Comparison of ENCODE assay signal across 13 cellular contexts in genomic region chr20:63967330-63968135, GRCh38. TPM values are rescaled to one million over a fixed set of nuclear protein-coding genes. Genes with fewer than 3 reads are reported as not detected.
A peak's percentile ranks its signal among the peaks of the same experiment; 100 is the strongest.
DNase-seq lines count a peak whose midpoint lies in the region; ATAC-seq and TF ChIP-seq lines count a peak whose summit lies in the region.
"Had no signal": no experiment of that assay in that cellular context is flagged by ENCODE, and none has a peak within 500 bp of the region (broad histone marks: within the 10 kb centered on the region; RNA-seq: fewer than 3 reads in every experiment).

No MANE protein-coding gene starts in this region.

- no peak overlapping the region for H2AK5ac ChIP-seq in neuronal stem cell (ENCODE audit: low read depth, low read length)

- H3K27me3 Mint-ChIP-seq in Caco-2 (ENCODE audit: insufficient read depth, unreplicated experiment), result peaks cover 3% of the 10 kb centered on the region
- peaks cover 6% of the 10 kb centered on the region for H3K27me3 Mint-ChIP-seq in glutamatergic neuron (ENCODE audit: unreplicated experiment)

- H3K9ac ChIP-seq in Loucy (ENCODE audit: low read depth, low read length, poor library complexity, severe bottlenecking) (peak overlapping the region; percentile 91), neuronal stem cell (ENCODE audit: low read depth, low read length, poor library complexity) (no peak overlapping the region)

- peaks cover 49% of the 10 kb centered on the region for H3K36me3 Mint-ChIP-seq in Caco-2 (ENCODE audit: insufficient read depth, unreplicated experiment)
- H3K36me3 Mint-ChIP-seq in glutamatergic neuron (ENCODE audit: unreplicated experiment), result no peaks in the 10 kb centered on the region

- peak overlapping the region; percentile 60 for H2BK5ac ChIP-seq in neuronal stem cell (ENCODE audit: low read length)

- CTCF ChIA-PET in Caco-2 (lab: Charles Lee), result interaction anchor here (0.9 kb wide), 1 partner anchor 71 kb away, joined by 3 read pairs; no protein-coding TSS in a partner anchor

- no TSS peak for BruUV-seq in Caco-2 (replicated peaks; lab: Mats Ljungman, UMichigan)

- peak overlapping the region; percentile 55 for H3K23ac ChIP-seq in neuronal stem cell (ENCODE audit: low read depth, low read length, poor library complexity)

- no peak overlapping the region for H3K27ac ChIP-seq in neuronal stem cell (replicated peaks; ENCODE audit: low read length)
- H3K27ac ChIP-seq: C4-2B, thoracic aorta had no signal

- H3K36me3 ChIP-seq in Caco-2 (ENCODE audit: control insufficient read depth, insufficient read depth, low read length) (peaks cover 24% of the 10 kb centered on the region), Loucy (ENCODE audit: insufficient read depth, low read length) (no peaks in the 10 kb centered on the region), neuronal stem cell (replicated peaks in 1 of 2; ENCODE audit: control insufficient read depth in 2 of 2, insufficient read depth in 2 of 2, low read length in 2 of 2) (peaks cover 42 to 48% of the 10 kb centered on the region in 2 donors)

- H2BK12ac ChIP-seq in neuronal stem cell (ENCODE audit: low read length), result no peak overlapping the region

- peaks cover 23% of the 10 kb centered on the region for H3K9me3 ChIP-seq in Caco-2
- H3K9me3 ChIP-seq in Loucy (ENCODE audit: insufficient read depth, low read depth, low read length), result no peaks in the 10 kb centered on the region
- peaks cover 0 to 31% of the 10 kb centered on the region in 2 donors for H3K9me3 ChIP-seq in neuronal stem cell (replicated peaks in 1 of 2; ENCODE audit: control insufficient read depth in 2 of 2, insufficient read depth in 1 of 2, low read depth in 1 of 2, low read length in 2 of 2)
- H3K9me3 ChIP-seq: body of pancreas, thoracic aorta had no signal

- H3K14ac ChIP-seq in neuronal stem cell (ENCODE audit: low read length), result no peak overlapping the region

- no peak overlapping the region for H3K18ac ChIP-seq in neuronal stem cell (ENCODE audit: low read length)

- ATAC-seq in GM19467 (IDR thresholded peaks at IDR 0.05; ENCODE audit: unreplicated experiment) (no peak), HG03135 (IDR thresholded peaks at IDR 0.05; ENCODE audit: unreplicated experiment) (no peak)
- ATAC-seq: body of pancreas had no signal

- no peaks in the 10 kb centered on the region for H3K27me3 ChIP-seq in Caco-2 (replicated peaks; ENCODE audit: control insufficient read depth, insufficient read depth, low read length)
- H3K27me3 ChIP-seq in Loucy (ENCODE audit: insufficient read depth, low read length, poor library complexity, severe bottlenecking), result no peaks in the 10 kb centered on the region
- H3K27me3 ChIP-seq in neuronal stem cell (ENCODE audit: control insufficient read depth in 3 of 3, insufficient read depth in 3 of 3, low read depth in 1 of 3, low read length in 3 of 3), result peaks cover 0 to 6% (median 0%) of the 10 kb centered on the region in 3 experiments
- H3K27me3 ChIP-seq: body of pancreas had no signal

- no peak overlapping the region for H3K4me3 ChIP-seq in Caco-2 (ENCODE audit: low read depth, low read length)
- no peak overlapping the region for H3K4me3 ChIP-seq in Loucy (ENCODE audit: low read length, poor library complexity, severe bottlenecking)
- H3K4me3 ChIP-seq in neuronal stem cell (ENCODE audit: low read length in 2 of 2), result no peak overlapping the region
- H3K4me3 ChIP-seq: body of pancreas, thoracic aorta had no signal

- TF ChIP-seq CTCF in Caco-2 (IDR thresholded peaks at IDR 0.05; ENCODE audit: insufficient read depth in 1 of 2, low read depth in 1 of 2, low read length in 1 of 2, severe bottlenecking in 1 of 2, unreplicated experiment in 1 of 2), result no peak
- no peak for TF ChIP-seq CTCF in Loucy (conservative IDR thresholded peaks at IDR 0.05; ENCODE audit: low read length)
- TF ChIP-seq CTCF in glutamatergic neuron (IDR thresholded peaks at IDR 0.05; ENCODE audit: partially characterized antibody, unreplicated experiment), result no peak

- POLR2A ChIA-PET in Caco-2 (lab: Charles Lee), result interaction anchor here (1.0 to 1.4 kb wide), 2 partner anchors 11 to 103 kb away, joined by 3 read pairs; partner anchors contain the start of genes TPD52L2 and UCKL1

- H3K79me2 ChIP-seq in Loucy (ENCODE audit: insufficient read depth, low read length), result peaks cover 11% of the 10 kb centered on the region; the same call in 1 of the 2 replicates

- H2AFZ ChIP-seq in Loucy (ENCODE audit: low read length), result no peak overlapping the region
- no peak overlapping the region for H2AFZ ChIP-seq in neuronal stem cell (ENCODE audit: low read length)

- no peak overlapping the region for H3K4ac ChIP-seq in neuronal stem cell (ENCODE audit: low read length)

- WGBS in neuronal stem cell (ENCODE audit: extremely low coverage in 2 of 2, insufficient read length in 2 of 2, insufficient replicate concordance in 1 of 2), 2 donors, result no CpG with 5 or more reads among the region's 28 CpGs

- no peak overlapping the region for H4K91ac ChIP-seq in neuronal stem cell (ENCODE audit: low read depth, low read length, poor library complexity)

- H4K8ac ChIP-seq in neuronal stem cell (ENCODE audit: low read depth, low read length), result no peak overlapping the region

- H3K4me1 Mint-ChIP-seq in Caco-2 (ENCODE audit: low read depth, unreplicated experiment) (peaks cover 9% of the 10 kb centered on the region), glutamatergic neuron (ENCODE audit: low read depth, unreplicated experiment) (no peaks in the 10 kb centered on the region)

- no peak overlapping the region for H2BK15ac ChIP-seq in neuronal stem cell (ENCODE audit: low read length)

- intact Hi-C loops in Caco-2 (cut with micrococcal nuclease; ENCODE audit: unreplicated experiment), result no loop called here

- DNase-seq in Caco-2 (no peak), glutamatergic neuron (peak; percentile 10), neuronal stem cell (ENCODE audit: low spot score) (no peak), NCI-H2107 treated with DMSO at 0.1 percent for 48 hours (lab: John Stamatoyannopoulos, UW; ENCODE audit: unreplicated experiment) (no peak)
- DNase-seq: HFFc6, NCI-H1930, NCI-H524 treated with DMSO at 0.1 percent for 48 hours had no signal

- H4K20me1 ChIP-seq in Loucy (ENCODE audit: insufficient read depth, low read length, poor library complexity, severe bottlenecking), result no peaks in the 10 kb centered on the region

- H3K4me3 Mint-ChIP-seq in Caco-2 (ENCODE audit: unreplicated experiment), result peak overlapping the region; percentile 69
- no peak overlapping the region for H3K4me3 Mint-ChIP-seq in glutamatergic neuron (ENCODE audit: unreplicated experiment)

- H3K79me1 ChIP-seq in neuronal stem cell (ENCODE audit: low read depth, low read length), result peaks cover 5% of the 10 kb centered on the region

- peak overlapping the region; percentile 88 for H3K4me2 ChIP-seq in Loucy (ENCODE audit: low read depth, low read length, poor library complexity, severe bottlenecking)
- H3K4me2 ChIP-seq in neuronal stem cell (ENCODE audit: insufficient read depth, low read length, poor library complexity, severe bottlenecking), result no peak overlapping the region

- H3K27ac Mint-ChIP-seq in Caco-2 (ENCODE audit: unreplicated experiment) (no peak overlapping the region), glutamatergic neuron (ENCODE audit: unreplicated experiment) (no peak overlapping the region)

- H3K4me1 ChIP-seq in Caco-2, result peaks cover 16% of the 10 kb centered on the region
- H3K4me1 ChIP-seq in Loucy (ENCODE audit: insufficient read depth, low read length, poor library complexity, severe bottlenecking), result peaks cover 20% of the 10 kb centered on the region
- peaks cover 9 to 13% of the 10 kb centered on the region in 2 donors for H3K4me1 ChIP-seq in neuronal stem cell (ENCODE audit: control insufficient read depth in 2 of 2, insufficient read depth in 1 of 2, low read depth in 1 of 2, low read length in 2 of 2)

- no peak overlapping the region for H2BK120ac ChIP-seq in neuronal stem cell (ENCODE audit: low read depth, low read length)

- no peaks in the 10 kb centered on the region for H3K9me2 ChIP-seq in Loucy (replicated peaks; ENCODE audit: low read depth, low read length)

- no peaks in the 10 kb centered on the region for H3F3A ChIP-seq in Loucy (ENCODE audit: low read depth)

- peaks cover 10% of the 10 kb centered on the region for H3K9me3 Mint-ChIP-seq in Caco-2 (ENCODE audit: unreplicated experiment)
- no peaks in the 10 kb centered on the region for H3K9me3 Mint-ChIP-seq in glutamatergic neuron (ENCODE audit: unreplicated experiment)
- H3K9me3 Mint-ChIP-seq: HFFc6 had no signal

RNA-seq across cellular contexts. Expression of gene ZNF512B, which starts 2.2 kb away (rescaled TPM):
- total RNA-seq in Caco-2 (2022) (40.0 and 47.9 TPM in 2 replicates), glutamatergic neuron (ENCODE audit: unreplicated experiment) (32.2 TPM)
- polyA plus RNA-seq in neuronal stem cell (2013, experiment 1 of 2), result 7.8 TPM
- 7.3 TPM for polyA plus RNA-seq in neuronal stem cell (2013, experiment 2 of 2)

RNA-seq across cellular contexts. Expression of gene UCKL1, which starts 11.3 kb away (rescaled TPM):
- total RNA-seq in Caco-2 (2022) (101 and 113 TPM in 2 replicates), glutamatergic neuron (ENCODE audit: unreplicated experiment) (130 TPM)
- polyA plus RNA-seq in neuronal stem cell (2013, experiment 1 of 2), result 17.0 TPM
- 15.6 TPM for polyA plus RNA-seq in neuronal stem cell (2013, experiment 2 of 2)

RNA-seq across cellular contexts. Expression of gene SAMD10, which starts 11.9 kb away (rescaled TPM):
- total RNA-seq in Caco-2 (2022), result 13.4 and 13.6 TPM in 2 replicates
- total RNA-seq in glutamatergic neuron (ENCODE audit: unreplicated experiment), result 3.1 TPM
- 6.5 TPM for polyA plus RNA-seq in neuronal stem cell (2013, experiment 1 of 2)
- polyA plus RNA-seq in neuronal stem cell (2013, experiment 2 of 2), result 5.8 TPM

RNA-seq across cellular contexts. Expression of gene PRPF6, which starts 13.4 kb away (rescaled TPM):
- total RNA-seq in Caco-2 (2022), result 176 and 181 TPM in 2 replicates
- 60.9 TPM for total RNA-seq in glutamatergic neuron (ENCODE audit: unreplicated experiment)
- 50.0 TPM for polyA plus RNA-seq in neuronal stem cell (2013, experiment 1 of 2)
- polyA plus RNA-seq in neuronal stem cell (2013, experiment 2 of 2), result 49.3 TPM
